1 cellular context compared by ENCODE assay signal in the genomic region with DNA sequence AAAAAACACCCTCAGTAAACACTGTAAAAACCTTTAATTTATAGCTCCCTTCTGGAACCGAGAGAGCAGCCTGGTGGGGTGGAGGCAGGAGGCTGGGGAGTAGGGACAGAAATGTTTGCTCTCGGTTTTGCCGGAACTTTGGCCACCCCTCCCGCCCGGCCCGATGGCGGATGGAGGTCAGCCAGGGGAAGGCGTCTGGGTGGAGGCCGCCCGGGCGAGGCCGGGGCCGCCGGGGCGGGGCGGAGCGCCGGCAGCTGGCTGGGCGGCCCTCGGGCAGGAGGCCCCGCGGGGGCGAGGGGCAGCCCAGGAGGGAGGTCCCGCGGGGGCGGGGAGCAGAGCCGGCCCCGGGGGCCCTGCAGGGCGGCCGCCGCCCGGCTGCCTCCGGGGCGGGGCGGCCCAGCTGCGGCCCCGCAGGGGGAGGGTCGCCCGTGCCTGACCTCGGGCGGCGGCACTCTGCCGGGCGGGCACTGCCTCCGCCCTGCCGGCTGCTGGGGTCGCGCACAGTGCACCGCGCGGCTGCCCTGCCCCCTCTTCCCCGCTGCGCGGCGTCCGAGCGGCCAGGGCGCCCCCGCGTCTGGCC.
A peak's percentile ranks its signal among the peaks of the same experiment; 100 is the strongest.
TF ChIP-seq lines count a peak whose summit lies in the region.

No MANE protein-coding gene starts in this region.

TF ChIP-seq in HepG2, 621 proteins besides CTCF, POLR2A, EP300 and RAD21 (continued from another document and continues in another):
- TF ChIP-seq, protein P1, sequence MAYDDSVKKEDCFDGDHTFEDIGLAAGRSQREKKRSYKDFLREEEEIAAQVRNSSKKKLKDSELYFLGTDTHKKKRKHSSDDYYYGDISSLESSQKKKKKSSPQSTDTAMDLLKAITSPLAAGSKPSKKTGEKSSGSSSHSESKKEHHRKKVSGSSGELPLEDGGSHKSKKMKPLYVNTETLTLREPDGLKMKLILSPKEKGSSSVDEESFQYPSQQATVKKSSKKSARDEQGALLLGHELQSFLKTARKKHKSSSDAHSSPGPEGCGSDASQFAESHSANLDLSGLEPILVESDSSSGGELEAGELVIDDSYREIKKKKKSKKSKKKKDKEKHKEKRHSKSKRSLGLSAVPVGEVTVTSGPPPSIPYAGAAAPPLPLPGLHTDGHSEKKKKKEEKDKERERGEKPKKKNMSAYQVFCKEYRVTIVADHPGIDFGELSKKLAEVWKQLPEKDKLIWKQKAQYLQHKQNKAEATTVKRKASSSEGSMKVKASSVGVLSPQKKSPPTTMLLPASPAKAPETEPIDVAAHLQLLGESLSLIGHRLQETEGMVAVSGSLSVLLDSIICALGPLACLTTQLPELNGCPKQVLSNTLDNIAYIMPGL (CRISPR knock-in tag; IDR thresholded peaks at IDR 0.05; ENCODE audit: borderline replicate concordance in 1 of 2, low read depth in 1 of 2): peak in 1 of 2 experiments; percentile 50; a peak in 2 of 4 replicates
- TF ChIP-seq NR2F2 (IDR thresholded peaks at IDR 0.05; ENCODE audit: borderline replicate concordance, low read depth): peak; percentile 31; the same call in 1 of the 2 replicates
- TF ChIP-seq, protein P2, sequence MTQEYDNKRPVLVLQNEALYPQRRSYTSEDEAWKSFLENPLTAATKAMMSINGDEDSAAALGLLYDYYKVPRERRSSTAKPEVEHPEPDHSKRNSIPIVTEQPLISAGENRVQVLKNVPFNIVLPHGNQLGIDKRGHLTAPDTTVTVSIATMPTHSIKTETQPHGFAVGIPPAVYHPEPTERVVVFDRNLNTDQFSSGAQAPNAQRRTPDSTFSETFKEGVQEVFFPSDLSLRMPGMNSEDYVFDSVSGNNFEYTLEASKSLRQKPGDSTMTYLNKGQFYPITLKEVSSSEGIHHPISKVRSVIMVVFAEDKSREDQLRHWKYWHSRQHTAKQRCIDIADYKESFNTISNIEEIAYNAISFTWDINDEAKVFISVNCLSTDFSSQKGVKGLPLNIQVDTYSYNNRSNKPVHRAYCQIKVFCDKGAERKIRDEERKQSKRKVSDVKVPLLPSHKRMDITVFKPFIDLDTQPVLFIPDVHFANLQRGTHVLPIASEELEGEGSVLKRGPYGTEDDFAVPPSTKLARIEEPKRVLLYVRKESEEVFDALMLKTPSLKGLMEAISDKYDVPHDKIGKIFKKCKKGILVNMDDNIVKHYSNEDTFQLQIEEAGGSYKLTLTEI (CRISPR knock-in tag; conservative IDR thresholded peaks at IDR 0.05): no peak
- 0 out of 2 replicates have a peak, but pooled peaks have one; percentile 1 for TF ChIP-seq SALL1 (CRISPR knock-in tag; IDR thresholded peaks at IDR 0.05)
- no peak for TF ChIP-seq ZNF703 (CRISPR knock-in tag; IDR thresholded peaks at IDR 0.05; ENCODE audit: borderline replicate concordance)
- no peak for TF ChIP-seq ARID2 (CRISPR knock-in tag; IDR thresholded peaks at IDR 0.05; ENCODE audit: borderline replicate concordance)
- TF ChIP-seq FOXC1 (CRISPR knock-in tag; IDR thresholded peaks at IDR 0.05; ENCODE audit: borderline replicate concordance): no peak
- TF ChIP-seq RCOR2 (CRISPR knock-in tag; IDR thresholded peaks at IDR 0.05): no peak
- no peak for TF ChIP-seq ISL2 (CRISPR knock-in tag; IDR thresholded peaks at IDR 0.05)
- no peak for TF ChIP-seq ZNF33A (CRISPR knock-in tag; IDR thresholded peaks at IDR 0.05; ENCODE audit: borderline replicate concordance)
- no peak for TF ChIP-seq FOXM1 (CRISPR knock-in tag; IDR thresholded peaks at IDR 0.05)
- TF ChIP-seq, protein P3, sequence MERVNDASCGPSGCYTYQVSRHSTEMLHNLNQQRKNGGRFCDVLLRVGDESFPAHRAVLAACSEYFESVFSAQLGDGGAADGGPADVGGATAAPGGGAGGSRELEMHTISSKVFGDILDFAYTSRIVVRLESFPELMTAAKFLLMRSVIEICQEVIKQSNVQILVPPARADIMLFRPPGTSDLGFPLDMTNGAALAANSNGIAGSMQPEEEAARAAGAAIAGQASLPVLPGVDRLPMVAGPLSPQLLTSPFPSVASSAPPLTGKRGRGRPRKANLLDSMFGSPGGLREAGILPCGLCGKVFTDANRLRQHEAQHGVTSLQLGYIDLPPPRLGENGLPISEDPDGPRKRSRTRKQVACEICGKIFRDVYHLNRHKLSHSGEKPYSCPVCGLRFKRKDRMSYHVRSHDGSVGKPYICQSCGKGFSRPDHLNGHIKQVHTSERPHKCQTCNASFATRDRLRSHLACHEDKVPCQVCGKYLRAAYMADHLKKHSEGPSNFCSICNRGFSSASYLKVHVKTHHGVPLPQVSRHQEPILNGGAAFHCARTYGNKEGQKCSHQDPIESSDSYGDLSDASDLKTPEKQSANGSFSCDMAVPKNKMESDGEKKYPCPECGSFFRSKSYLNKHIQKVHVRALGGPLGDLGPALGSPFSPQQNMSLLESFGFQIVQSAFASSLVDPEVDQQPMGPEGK (CRISPR knock-in tag; IDR thresholded peaks at IDR 0.05): peak; percentile 57
- TF ChIP-seq, protein P4, sequence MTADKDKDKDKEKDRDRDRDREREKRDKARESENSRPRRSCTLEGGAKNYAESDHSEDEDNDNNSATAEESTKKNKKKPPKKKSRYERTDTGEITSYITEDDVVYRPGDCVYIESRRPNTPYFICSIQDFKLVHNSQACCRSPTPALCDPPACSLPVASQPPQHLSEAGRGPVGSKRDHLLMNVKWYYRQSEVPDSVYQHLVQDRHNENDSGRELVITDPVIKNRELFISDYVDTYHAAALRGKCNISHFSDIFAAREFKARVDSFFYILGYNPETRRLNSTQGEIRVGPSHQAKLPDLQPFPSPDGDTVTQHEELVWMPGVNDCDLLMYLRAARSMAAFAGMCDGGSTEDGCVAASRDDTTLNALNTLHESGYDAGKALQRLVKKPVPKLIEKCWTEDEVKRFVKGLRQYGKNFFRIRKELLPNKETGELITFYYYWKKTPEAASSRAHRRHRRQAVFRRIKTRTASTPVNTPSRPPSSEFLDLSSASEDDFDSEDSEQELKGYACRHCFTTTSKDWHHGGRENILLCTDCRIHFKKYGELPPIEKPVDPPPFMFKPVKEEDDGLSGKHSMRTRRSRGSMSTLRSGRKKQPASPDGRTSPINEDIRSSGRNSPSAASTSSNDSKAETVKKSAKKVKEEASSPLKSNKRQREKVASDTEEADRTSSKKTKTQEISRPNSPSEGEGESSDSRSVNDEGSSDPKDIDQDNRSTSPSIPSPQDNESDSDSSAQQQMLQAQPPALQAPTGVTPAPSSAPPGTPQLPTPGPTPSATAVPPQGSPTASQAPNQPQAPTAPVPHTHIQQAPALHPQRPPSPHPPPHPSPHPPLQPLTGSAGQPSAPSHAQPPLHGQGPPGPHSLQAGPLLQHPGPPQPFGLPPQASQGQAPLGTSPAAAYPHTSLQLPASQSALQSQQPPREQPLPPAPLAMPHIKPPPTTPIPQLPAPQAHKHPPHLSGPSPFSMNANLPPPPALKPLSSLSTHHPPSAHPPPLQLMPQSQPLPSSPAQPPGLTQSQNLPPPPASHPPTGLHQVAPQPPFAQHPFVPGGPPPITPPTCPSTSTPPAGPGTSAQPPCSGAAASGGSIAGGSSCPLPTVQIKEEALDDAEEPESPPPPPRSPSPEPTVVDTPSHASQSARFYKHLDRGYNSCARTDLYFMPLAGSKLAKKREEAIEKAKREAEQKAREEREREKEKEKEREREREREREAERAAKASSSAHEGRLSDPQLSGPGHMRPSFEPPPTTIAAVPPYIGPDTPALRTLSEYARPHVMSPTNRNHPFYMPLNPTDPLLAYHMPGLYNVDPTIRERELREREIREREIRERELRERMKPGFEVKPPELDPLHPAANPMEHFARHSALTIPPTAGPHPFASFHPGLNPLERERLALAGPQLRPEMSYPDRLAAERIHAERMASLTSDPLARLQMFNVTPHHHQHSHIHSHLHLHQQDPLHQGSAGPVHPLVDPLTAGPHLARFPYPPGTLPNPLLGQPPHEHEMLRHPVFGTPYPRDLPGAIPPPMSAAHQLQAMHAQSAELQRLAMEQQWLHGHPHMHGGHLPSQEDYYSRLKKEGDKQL (CRISPR knock-in tag; IDR thresholded peaks at IDR 0.05; ENCODE audit: low read depth): no peak; the same call in 1 of the 2 replicates
- TF ChIP-seq MXD4 (CRISPR knock-in tag; IDR thresholded peaks at IDR 0.05): no peak
- 0 out of 2 replicates have a peak, but pooled peaks have one; percentile 43 for TF ChIP-seq ZBTB7B (CRISPR knock-in tag; IDR thresholded peaks at IDR 0.05)
- TF ChIP-seq, protein P5, sequence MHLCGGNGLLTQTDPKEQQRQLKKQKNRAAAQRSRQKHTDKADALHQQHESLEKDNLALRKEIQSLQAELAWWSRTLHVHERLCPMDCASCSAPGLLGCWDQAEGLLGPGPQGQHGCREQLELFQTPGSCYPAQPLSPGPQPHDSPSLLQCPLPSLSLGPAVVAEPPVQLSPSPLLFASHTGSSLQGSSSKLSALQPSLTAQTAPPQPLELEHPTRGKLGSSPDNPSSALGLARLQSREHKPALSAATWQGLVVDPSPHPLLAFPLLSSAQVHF (CRISPR knock-in tag; IDR thresholded peaks at IDR 0.05): no peak
- no peak for TF ChIP-seq ZNF253 (CRISPR knock-in tag; IDR thresholded peaks at IDR 0.05; ENCODE audit: borderline replicate concordance)
- TF ChIP-seq, protein P6, sequence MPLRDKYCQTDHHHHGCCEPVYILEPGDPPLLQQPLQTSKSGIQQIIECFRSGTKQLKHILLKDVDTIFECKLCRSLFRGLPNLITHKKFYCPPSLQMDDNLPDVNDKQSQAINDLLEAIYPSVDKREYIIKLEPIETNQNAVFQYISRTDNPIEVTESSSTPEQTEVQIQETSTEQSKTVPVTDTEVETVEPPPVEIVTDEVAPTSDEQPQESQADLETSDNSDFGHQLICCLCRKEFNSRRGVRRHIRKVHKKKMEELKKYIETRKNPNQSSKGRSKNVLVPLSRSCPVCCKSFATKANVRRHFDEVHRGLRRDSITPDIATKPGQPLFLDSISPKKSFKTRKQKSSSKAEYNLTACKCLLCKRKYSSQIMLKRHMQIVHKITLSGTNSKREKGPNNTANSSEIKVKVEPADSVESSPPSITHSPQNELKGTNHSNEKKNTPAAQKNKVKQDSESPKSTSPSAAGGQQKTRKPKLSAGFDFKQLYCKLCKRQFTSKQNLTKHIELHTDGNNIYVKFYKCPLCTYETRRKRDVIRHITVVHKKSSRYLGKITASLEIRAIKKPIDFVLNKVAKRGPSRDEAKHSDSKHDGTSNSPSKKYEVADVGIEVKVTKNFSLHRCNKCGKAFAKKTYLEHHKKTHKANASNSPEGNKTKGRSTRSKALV (CRISPR knock-in tag; IDR thresholded peaks at IDR 0.05): no peak
- no peak for TF ChIP-seq ZNF788 (CRISPR knock-in tag; IDR thresholded peaks at IDR 0.05; ENCODE audit: borderline replicate concordance)
- no peak for TF ChIP-seq FOXK2 (IDR thresholded peaks at IDR 0.05)
- no peak for TF ChIP-seq HNRNPH1 (optimal IDR thresholded peaks at IDR 0.05; ENCODE audit: low read depth, low read length)
- TF ChIP-seq, protein P7, sequence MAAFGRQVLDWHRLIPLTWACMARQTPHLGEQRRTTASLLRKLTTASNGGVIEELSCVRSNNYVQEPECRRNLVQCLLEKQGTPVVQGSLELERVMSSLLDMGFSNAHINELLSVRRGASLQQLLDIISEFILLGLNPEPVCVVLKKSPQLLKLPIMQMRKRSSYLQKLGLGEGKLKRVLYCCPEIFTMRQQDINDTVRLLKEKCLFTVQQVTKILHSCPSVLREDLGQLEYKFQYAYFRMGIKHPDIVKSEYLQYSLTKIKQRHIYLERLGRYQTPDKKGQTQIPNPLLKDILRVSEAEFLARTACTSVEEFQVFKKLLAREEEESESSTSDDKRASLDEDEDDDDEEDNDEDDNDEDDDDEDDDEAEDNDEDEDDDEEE (CRISPR knock-in tag; IDR thresholded peaks at IDR 0.05): no peak
- TF ChIP-seq SIX4 (CRISPR knock-in tag; IDR thresholded peaks at IDR 0.05): no peak
- TF ChIP-seq, protein P8, sequence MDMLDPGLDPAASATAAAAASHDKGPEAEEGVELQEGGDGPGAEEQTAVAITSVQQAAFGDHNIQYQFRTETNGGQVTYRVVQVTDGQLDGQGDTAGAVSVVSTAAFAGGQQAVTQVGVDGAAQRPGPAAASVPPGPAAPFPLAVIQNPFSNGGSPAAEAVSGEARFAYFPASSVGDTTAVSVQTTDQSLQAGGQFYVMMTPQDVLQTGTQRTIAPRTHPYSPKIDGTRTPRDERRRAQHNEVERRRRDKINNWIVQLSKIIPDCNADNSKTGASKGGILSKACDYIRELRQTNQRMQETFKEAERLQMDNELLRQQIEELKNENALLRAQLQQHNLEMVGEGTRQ (IDR thresholded peaks at IDR 0.05; ENCODE audit: low read depth, low read length): no peak
- TF ChIP-seq, protein P8 (CRISPR knock-in tag; IDR thresholded peaks at IDR 0.05; ENCODE audit: borderline replicate concordance): no peak
- no peak for TF ChIP-seq RNF2 (conservative IDR thresholded peaks at IDR 0.05; ENCODE audit: low read depth)
- TF ChIP-seq, protein P9, sequence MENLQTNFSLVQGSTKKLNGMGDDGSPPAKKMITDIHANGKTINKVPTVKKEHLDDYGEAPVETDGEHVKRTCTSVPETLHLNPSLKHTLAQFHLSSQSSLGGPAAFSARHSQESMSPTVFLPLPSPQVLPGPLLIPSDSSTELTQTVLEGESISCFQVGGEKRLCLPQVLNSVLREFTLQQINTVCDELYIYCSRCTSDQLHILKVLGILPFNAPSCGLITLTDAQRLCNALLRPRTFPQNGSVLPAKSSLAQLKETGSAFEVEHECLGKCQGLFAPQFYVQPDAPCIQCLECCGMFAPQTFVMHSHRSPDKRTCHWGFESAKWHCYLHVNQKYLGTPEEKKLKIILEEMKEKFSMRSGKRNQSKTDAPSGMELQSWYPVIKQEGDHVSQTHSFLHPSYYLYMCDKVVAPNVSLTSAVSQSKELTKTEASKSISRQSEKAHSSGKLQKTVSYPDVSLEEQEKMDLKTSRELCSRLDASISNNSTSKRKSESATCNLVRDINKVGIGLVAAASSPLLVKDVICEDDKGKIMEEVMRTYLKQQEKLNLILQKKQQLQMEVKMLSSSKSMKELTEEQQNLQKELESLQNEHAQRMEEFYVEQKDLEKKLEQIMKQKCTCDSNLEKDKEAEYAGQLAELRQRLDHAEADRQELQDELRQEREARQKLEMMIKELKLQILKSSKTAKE (CRISPR knock-in tag; IDR thresholded peaks at IDR 0.05; ENCODE audit: borderline replicate concordance): peak; percentile 75
- TF ChIP-seq RARG (CRISPR knock-in tag; IDR thresholded peaks at IDR 0.05; ENCODE audit: low read depth): no peak
- no peak for TF ChIP-seq RFXANK (CRISPR knock-in tag; IDR thresholded peaks at IDR 0.05)
- TF ChIP-seq, protein P10, sequence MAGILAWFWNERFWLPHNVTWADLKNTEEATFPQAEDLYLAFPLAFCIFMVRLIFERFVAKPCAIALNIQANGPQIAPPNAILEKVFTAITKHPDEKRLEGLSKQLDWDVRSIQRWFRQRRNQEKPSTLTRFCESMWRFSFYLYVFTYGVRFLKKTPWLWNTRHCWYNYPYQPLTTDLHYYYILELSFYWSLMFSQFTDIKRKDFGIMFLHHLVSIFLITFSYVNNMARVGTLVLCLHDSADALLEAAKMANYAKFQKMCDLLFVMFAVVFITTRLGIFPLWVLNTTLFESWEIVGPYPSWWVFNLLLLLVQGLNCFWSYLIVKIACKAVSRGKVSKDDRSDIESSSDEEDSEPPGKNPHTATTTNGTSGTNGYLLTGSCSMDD (CRISPR knock-in tag; IDR thresholded peaks at IDR 0.05): no peak
- TF ChIP-seq ZNF446 (CRISPR knock-in tag; IDR thresholded peaks at IDR 0.05): no peak
- no peak for TF ChIP-seq MBD4 (IDR thresholded peaks at IDR 0.05; ENCODE audit: borderline replicate concordance, low read length)
- TF ChIP-seq ETV6 (CRISPR knock-in tag; conservative IDR thresholded peaks at IDR 0.05): no peak
- TF ChIP-seq ZNF709 (CRISPR knock-in tag; IDR thresholded peaks at IDR 0.05): no peak
- TF ChIP-seq ZNF530 (CRISPR knock-in tag; IDR thresholded peaks at IDR 0.05; ENCODE audit: low read depth): no peak
- no peak for TF ChIP-seq TBX2 (CRISPR knock-in tag; IDR thresholded peaks at IDR 0.05; ENCODE audit: borderline replicate concordance)
- no peak for TF ChIP-seq ZNF296 (CRISPR knock-in tag; conservative IDR thresholded peaks at IDR 0.05)
- no peak for TF ChIP-seq ATF7-NPFF (CRISPR knock-in tag; IDR thresholded peaks at IDR 0.05; ENCODE audit: low read depth)
